ENCODE assay signal across 14 cellular contexts in the genomic region with DNA sequence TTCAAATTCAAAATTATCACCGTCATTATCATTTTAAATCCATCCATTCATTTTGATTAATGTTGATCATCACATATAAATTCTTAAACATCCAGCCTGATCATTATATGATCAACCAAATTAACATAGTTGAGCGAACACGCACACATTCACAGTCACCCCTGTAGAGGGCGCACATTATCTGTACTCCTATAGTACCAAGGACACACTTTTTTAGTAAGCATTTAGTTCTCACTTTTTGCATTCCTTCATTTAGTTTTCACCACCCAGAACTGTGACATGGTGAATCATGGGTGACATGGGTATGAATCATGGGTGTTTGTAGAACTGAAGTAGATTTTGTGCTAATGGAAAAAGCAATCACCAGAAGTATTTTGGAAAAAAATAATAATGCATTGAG. TPM values are rescaled to one million over a fixed set of nuclear protein-coding genes. Genes with fewer than 3 reads are reported as not detected.
DNase-seq lines count a peak whose midpoint lies in the region; FAIRE-seq and TF ChIP-seq lines count a peak whose summit lies in the region.
"Had no signal": no experiment of that assay in that cellular context is flagged by ENCODE, and none has a peak within 500 bp of the region (broad histone marks: within the 10 kb centered on the region; RNA-seq: fewer than 3 reads in every experiment).

No MANE protein-coding gene starts in this region.

- no peak overlapping the region for H3K4me3 ChIP-seq in NT2/D1 (ENCODE audit: insufficient read length, low read depth)
- no peak overlapping the region for H3K4me3 ChIP-seq in epithelial cell of proximal tubule (ENCODE audit: low read depth, low read length)
- H3K4me3 ChIP-seq in hepatocyte: no peak overlapping the region

- H3K79me2 ChIP-seq in hepatocyte: no peaks in the 10 kb centered on the region

- H3K9me3 ChIP-seq in NT2/D1 (ENCODE audit: insufficient read depth, low read length) (no peaks in the 10 kb centered on the region), hepatocyte (ENCODE audit: low read depth) (no peaks in the 10 kb centered on the region)

- no peak for DNase-seq in GM10266 (ENCODE audit: extremely low spot score)
- peak; percentile 22 for DNase-seq in NT2/D1 (ENCODE audit: low read depth, low spot score)
- DNase-seq in epithelial cell of proximal tubule (ENCODE audit: low read depth): no peak
- DNase-seq in GM19239 (ENCODE audit: insufficient read length, low spot score): no peak
- no peak for DNase-seq in hepatocyte (ENCODE audit: low spot score)
- DNase-seq in C1 segment of cervical spinal cord (lab: John Stamatoyannopoulos, UW): no peak
- DNase-seq: activated CD8-positive, alpha-beta memory T cell treated with anti-CD3 and anti-CD28 coated beads, Interleukin-2, amount 10 ng/mL, durations not matched to agents 7 days and 5 days; left colon; NCI-H226; stimulated activated naive B cell treated with anti-CD40 and anti-IgM and Interleukin-4, amounts not matched to agents 10 μg/mL and 1 μg/mL and 100 μg/mL, for 72 hours had no signal

- H2AFZ ChIP-seq in hepatocyte: no peak overlapping the region

- no peaks in the 10 kb centered on the region for H3K4me1 ChIP-seq in NT2/D1 (ENCODE audit: insufficient read depth, insufficient read length)
- no peaks in the 10 kb centered on the region for H3K4me1 ChIP-seq in hepatocyte (ENCODE audit: insufficient read depth)
- H3K4me1 ChIP-seq: ascending aorta had no signal

- H3K27ac ChIP-seq in C4-2B (no peak overlapping the region), hepatocyte (no peak overlapping the region)
- H3K27ac ChIP-seq: ascending aorta had no signal

- TF ChIP-seq CTCF in C4-2B (conservative IDR thresholded peaks at IDR 0.05) (peak; percentile 65), GM10266 (IDR thresholded peaks at IDR 0.05; ENCODE audit: control insufficient read depth, insufficient read depth, low read depth, missing control alignments) (peak; percentile 29), epithelial cell of proximal tubule (conservative IDR thresholded peaks at IDR 0.05; ENCODE audit: low read depth, low read length) (peak; percentile 21), hepatocyte (IDR thresholded peaks at IDR 0.05; ENCODE audit: poor library complexity) (no peak)

- H3K27me3 ChIP-seq in NT2/D1 (ENCODE audit: insufficient read depth, insufficient read length) (peaks cover 25% of the 10 kb centered on the region), hepatocyte (no peaks in the 10 kb centered on the region)

- no peaks in the 10 kb centered on the region for H4K20me1 ChIP-seq in hepatocyte (ENCODE audit: insufficient read depth, poor library complexity, severe bottlenecking)

- H3K9ac ChIP-seq in NT2/D1 (ENCODE audit: insufficient read length, low read depth): no peak overlapping the region

- H3K4me2 ChIP-seq in hepatocyte: no peak overlapping the region

- 72% methylated on average over 4 of the region's 4 CpGs for WGBS in hepatocyte (ENCODE audit: low lambda C conversion rate, missing lambda C conversion rate)

- H3K36me3 ChIP-seq in NT2/D1 (ENCODE audit: insufficient read depth, insufficient read length, low read length) (no peaks in the 10 kb centered on the region), hepatocyte (replicated peaks; ENCODE audit: insufficient read depth, low read depth) (no peaks in the 10 kb centered on the region)
- H3K36me3 ChIP-seq: ascending aorta had no signal

- no peaks in the 10 kb centered on the region for H3K9me2 ChIP-seq in hepatocyte (replicated peaks; ENCODE audit: insufficient read depth)

- no peak for FAIRE-seq in GM19239 (lab: Jason Lieb, UNC)

RNA-seq across cellular contexts. Expression of a gene that starts 26.0 kb away (rescaled TPM):
- total RNA-seq in epithelial cell of proximal tubule (not detected in 2 replicates), hepatocyte (not detected in 2 replicates)
- polyA plus RNA-seq in hepatocyte: not detected in 2 replicates
- total RNA-seq: activated CD8-positive, alpha-beta memory T cell treated with anti-CD3 and anti-CD28 coated beads, Interleukin-2, amount 10 ng/mL, durations not matched to agents 7 days and 5 days; ascending aorta; esophagus mucosa; left colon; neural crest cell had no signal

RNA-seq across cellular contexts. Expression of a gene that starts 47.3 kb away (rescaled TPM):
- not detected in 2 replicates for total RNA-seq in epithelial cell of proximal tubule
- total RNA-seq in hepatocyte: not detected in 2 replicates
- not detected in 2 replicates for polyA plus RNA-seq in hepatocyte
- total RNA-seq: activated CD8-positive, alpha-beta memory T cell treated with anti-CD3 and anti-CD28 coated beads, Interleukin-2, amount 10 ng/mL, durations not matched to agents 7 days and 5 days; ascending aorta; esophagus mucosa; left colon; neural crest cell had no signal
